In genomic region chr20:45850238-45850637, GRCh38 we compare ENCODE assay signal across 18 cellular contexts. TPM values are rescaled to one million over a fixed set of nuclear protein-coding genes. Genes with fewer than 3 reads are reported as not detected.
DNase-seq lines count a peak whose midpoint lies in the region; ATAC-seq, FAIRE-seq and TF ChIP-seq lines count a peak whose summit lies in the region.
"Had no signal": no experiment of that assay in that cellular context is flagged by ENCODE, and none has a peak within 500 bp of the region (broad histone marks: within the 10 kb centered on the region; RNA-seq: fewer than 3 reads in every experiment).

No MANE protein-coding gene starts in this region.

- H3K9ac ChIP-seq in K562 (ENCODE audit: insufficient read depth in 1 of 2, low read depth in 2 of 2, low read length in 2 of 2) = no peak overlapping the region

- no peaks in the 10 kb centered on the region for H3K27me3 Mint-ChIP-seq in activated T-cell treated with anti-CD3 and anti-CD28 coated beads, Interleukin-2, amount 50 U/mL, for 24 hours
- H3K27me3 Mint-ChIP-seq in activated T-cell treated with anti-CD3 and anti-CD28 coated beads, Interleukin-2, amount 50 U/mL, for 72 hours (ENCODE audit: low read depth) = no peaks in the 10 kb centered on the region
- H3K27me3 Mint-ChIP-seq in T-helper 17 cell = no peaks in the 10 kb centered on the region
- H3K27me3 Mint-ChIP-seq: CD4-positive, alpha-beta T cell had no signal

- no peak for TF ChIP-seq POLR2A in K562 (conservative IDR thresholded peaks at IDR 0.05)

- peaks cover 21% of the 10 kb centered on the region; the same call in 2 of the 3 replicates for H3K36me3 ChIP-seq in K562 (ENCODE audit: control insufficient read depth, insufficient read depth, low read length)

- in situ Hi-C loops in K562 (cut with MboI) = no loop called here

- BruUV-seq in K562 (replicated peaks; lab: Mats Ljungman, UMichigan) = no TSS peak

- no peak overlapping the region for H3K4me2 ChIP-seq in K562 (ENCODE audit: insufficient read depth, low read length)
- H3K4me2 ChIP-seq: A549 had no signal

- DNase-seq in activated T-cell treated with anti-CD3 and anti-CD28 coated beads, Interleukin-2, amount 50 U/mL, for 24 hours = no peak
- DNase-seq in activated T-cell treated with anti-CD3 and anti-CD28 coated beads, Interleukin-2, amount 50 U/mL, for 72 hours = no peak
- no peak for DNase-seq in T-helper 17 cell
- no peak for DNase-seq in K562 (ENCODE audit: extremely low read depth in 1 of 4, low spot score in 3 of 4)
- DNase-seq in MV-4-11 (lab: John Stamatoyannopoulos, UW) = no peak
- DNase-seq in DMS153 treated with DMSO at 0.1 percent for 48 hours (lab: John Stamatoyannopoulos, UW; ENCODE audit: unreplicated experiment) = no peak
- DNase-seq: AML-193; Caco-2; CD4-positive, alpha-beta T cell; DMS79; GDM1; GOT3 had no signal

- POLR2A ChIA-PET in K562 (lab: Yijun Ruan, JAX) = interaction anchor here (0.7 kb wide), 1 partner anchor 132 kb away, joined by 3 read pairs; no protein-coding TSS in a partner anchor

- peaks cover 77% of the 10 kb centered on the region for H3K36me3 Mint-ChIP-seq in activated T-cell treated with anti-CD3 and anti-CD28 coated beads, Interleukin-2, amount 50 U/mL, for 24 hours (ENCODE audit: low read depth)
- H3K36me3 Mint-ChIP-seq in activated T-cell treated with anti-CD3 and anti-CD28 coated beads, Interleukin-2, amount 50 U/mL, for 72 hours (ENCODE audit: insufficient read depth in 2 of 2) = peaks cover 3 to 6% of the 10 kb centered on the region in 2 donors
- H3K36me3 Mint-ChIP-seq in T-helper 17 cell (ENCODE audit: low read depth) = no peaks in the 10 kb centered on the region

- no peak for TF ChIP-seq CTCF in K562 (IDR thresholded peaks at IDR 0.05 in 2 of 3, conservative IDR thresholded peaks at IDR 0.05 in 1 of 3; ENCODE audit: insufficient read depth in 2 of 3, low read depth in 1 of 3, low read length in 3 of 3)

- no peaks in the 10 kb centered on the region for H3K27me3 ChIP-seq in K562 (ENCODE audit: control insufficient read depth in 2 of 2, insufficient read depth in 2 of 2, low read length in 2 of 2)

- H3K9me3 Mint-ChIP-seq in activated T-cell treated with anti-CD3 and anti-CD28 coated beads, Interleukin-2, amount 50 U/mL, for 24 hours = no peaks in the 10 kb centered on the region
- H3K9me3 Mint-ChIP-seq in activated T-cell treated with anti-CD3 and anti-CD28 coated beads, Interleukin-2, amount 50 U/mL, for 72 hours = no peaks in the 10 kb centered on the region
- H3K9me3 Mint-ChIP-seq: CD4-positive, alpha-beta T cell had no signal

- no peaks in the 10 kb centered on the region for H3K79me2 ChIP-seq in K562 (ENCODE audit: control insufficient read depth, insufficient read depth, low read length)

- peak overlapping the region; percentile 23 for H3K27ac Mint-ChIP-seq in activated T-cell treated with anti-CD3 and anti-CD28 coated beads, Interleukin-2, amount 50 U/mL, for 24 hours
- no peak overlapping the region for H3K27ac Mint-ChIP-seq in activated T-cell treated with anti-CD3 and anti-CD28 coated beads, Interleukin-2, amount 50 U/mL, for 72 hours
- H3K27ac Mint-ChIP-seq in T-helper 17 cell = peak overlapping the region; percentile 69
- H3K27ac Mint-ChIP-seq: CD4-positive, alpha-beta T cell had no signal

- H3K4me1 Mint-ChIP-seq in activated T-cell treated with anti-CD3 and anti-CD28 coated beads, Interleukin-2, amount 50 U/mL, for 24 hours (ENCODE audit: low read depth) = peaks cover 19% of the 10 kb centered on the region
- peaks cover 9% of the 10 kb centered on the region for H3K4me1 Mint-ChIP-seq in activated T-cell treated with anti-CD3 and anti-CD28 coated beads, Interleukin-2, amount 50 U/mL, for 72 hours (ENCODE audit: low read depth)
- H3K4me1 Mint-ChIP-seq in T-helper 17 cell = peaks cover 8% of the 10 kb centered on the region

- no peak overlapping the region for H3K4me3 ChIP-seq in K562
- H3K4me3 ChIP-seq: A549, HAP-1 had no signal

- peaks cover 3% of the 10 kb centered on the region for H3K9me1 ChIP-seq in K562 (ENCODE audit: control insufficient read depth, insufficient read depth, low read length)

- H4K20me1 ChIP-seq in K562 (replicated peaks; ENCODE audit: control insufficient read depth, insufficient read depth, low read length) = no peaks in the 10 kb centered on the region

- H3K9me3 ChIP-seq in T-helper 17 cell (ENCODE audit: control insufficient read depth, low read length, poor library complexity, severe bottlenecking) = no peaks in the 10 kb centered on the region
- peaks cover 5% of the 10 kb centered on the region for H3K9me3 ChIP-seq in K562 (replicated peaks; ENCODE audit: control insufficient read depth, insufficient read depth, low read depth, low read length)
- H3K9me3 ChIP-seq: A549, Caco-2, HAP-1 had no signal

- H3K27ac ChIP-seq in K562 (ENCODE audit: extremely low read depth, low read depth, low read length) = peak overlapping the region; percentile 63; the same call in 2 of the 3 replicates
- H3K27ac ChIP-seq: A549 had no signal

- intact Hi-C loops in K562 (cut with micrococcal nuclease) = no loop called here

- H2AFZ ChIP-seq in K562 (ENCODE audit: low read depth, low read length) = no peak overlapping the region

- FAIRE-seq in K562 (lab: Jason Lieb, UNC) = no peak
- FAIRE-seq: A549, D721Med, GM12892, GM18507 had no signal

- no peak for ATAC-seq in activated T-cell treated with anti-CD3 and anti-CD28 coated beads, Interleukin-2, amount 50 U/mL, for 72 hours (replicated peaks in 1 of 2)
- ATAC-seq in T-helper 17 cell (no peak), K562 (no peak)

- TF ChIP-seq RAD21 in K562 (CRISPR knock-in tag; conservative IDR thresholded peaks at IDR 0.05 in 1 of 2, IDR thresholded peaks at IDR 0.05 in 1 of 2) = no peak

- WGBS in K562 (ENCODE audit: insufficient coverage, low coverage, missing lambda C conversion rate) = 73% methylated on average over 2 of the region's 2 CpGs

- H3K4me1 ChIP-seq in K562 (replicated peaks in 1 of 2; ENCODE audit: control insufficient read depth in 2 of 2, insufficient read depth in 2 of 2, low read length in 2 of 2) = peaks cover 12 to 14% of the 10 kb centered on the region in 2 experiments; a peak in 4 of 5 replicates
- H3K4me1 ChIP-seq: A549, Caco-2, HAP-1 had no signal

- CTCF ChIA-PET in K562 (lab: Yijun Ruan, JAX; ENCODE audit: low intra/inter-chr PET ratio) = no interaction called here

- no peak overlapping the region for H3K4me3 Mint-ChIP-seq in activated T-cell treated with anti-CD3 and anti-CD28 coated beads, Interleukin-2, amount 50 U/mL, for 24 hours
- no peak overlapping the region for H3K4me3 Mint-ChIP-seq in activated T-cell treated with anti-CD3 and anti-CD28 coated beads, Interleukin-2, amount 50 U/mL, for 72 hours
- H3K4me3 Mint-ChIP-seq in T-helper 17 cell = no peak overlapping the region
- H3K4me3 Mint-ChIP-seq: CD4-positive, alpha-beta T cell had no signal

- TF ChIP-seq EP300 in K562 (IDR thresholded peaks at IDR 0.05; ENCODE audit: low read length) = no peak

RNA-seq across cellular contexts. Expression of gene ACOT8, which starts 7.0 kb away (rescaled TPM):
- total RNA-seq in activated T-cell treated with anti-CD3 and anti-CD28 coated beads, Interleukin-2, amount 50 U/mL, for 72 hours = 10 to 100 TPM; 27.9 to 34.3 TPM
- total RNA-seq in T-helper 17 cell (10 to 100 TPM; 18.8 to 22.3 TPM), K562 (2014; rRNA removed) (36.7 and 49.8 TPM in 2 replicates), K562 (2014; rRNA removed; fragmentation: Illumina TruSeq; extraction: Trizol) (11.9 and 13.0 TPM in 2 replicates), K562 (2015; rRNA removed; fragmentation: Illumina TruSeq; extraction: Trizol) (18.3 and 20.3 TPM in 2 replicates), K562 (2021) (24.5 and 28.5 TPM in 2 replicates)
- 26.4 and 48.0 TPM in 2 replicates for total RNA-seq in K562 (2011; cell fraction: chromatin; rRNA removed; ENCODE audit: low replicate concordance)
- 49.1 and 51.5 TPM in 2 replicates for total RNA-seq in K562 (2011; cell fraction: nucleolus; rRNA removed)
- total RNA-seq in K562 (2011; cell fraction: nucleoplasm; rRNA removed) = 48.7 and 49.7 TPM in 2 replicates
- polyA plus RNA-seq in K562 (2011; rRNA removed) (34.9 and 48.0 TPM in 2 replicates), K562 (2014; fragmentation: Illumina TruSeq; extraction: Trizol) (20.7 and 25.8 TPM in 2 replicates), K562 (2014; fragmentation: Nextera tagmentation; extraction: Ambion mirVana) (10 to 100 TPM in 1 of 2 experiments, 1 to 10 TPM in 1; 8.2 to 14.9 TPM), K562 (2014; rRNA removed) (46.7 and 49.5 TPM in 2 replicates)
- polyA plus RNA-seq in K562 (2011; cell fraction: cytosol; rRNA removed) = 75.9 and 83.3 TPM in 2 replicates
- 61.2 and 65.3 TPM in 2 replicates for polyA plus RNA-seq in K562 (2011; cell fraction: nucleus; rRNA removed)
- 25.1 and 57.1 TPM in 2 replicates for polyA plus RNA-seq in K562 (2012)
- 16.0 and 16.3 TPM in 2 replicates for polyA minus RNA-seq in K562 (2011; rRNA and poly(A)+ RNA removed)
- polyA minus RNA-seq in K562 (2011; cell fraction: cytosol; rRNA and poly(A)+ RNA removed) = 17.0 and 19.4 TPM in 2 replicates
- polyA minus RNA-seq in K562 (2011; cell fraction: nucleus; rRNA and poly(A)+ RNA removed) = 22.6 and 28.4 TPM in 2 replicates

RNA-seq across cellular contexts. Expression of gene ZSWIM3, which starts 7.2 kb away (rescaled TPM):
- total RNA-seq in activated T-cell treated with anti-CD3 and anti-CD28 coated beads, Interleukin-2, amount 50 U/mL, for 72 hours = 1 to 10 TPM; 6.5 to 6.7 TPM
- total RNA-seq in T-helper 17 cell (1 to 10 TPM in 1 of 2 donors, under 1 TPM in 1; 0.89 to 1.2 TPM), K562 (2014; rRNA removed) (2.4 and 2.7 TPM in 2 replicates), K562 (2014; rRNA removed; fragmentation: Illumina TruSeq; extraction: Trizol) (2.6 and 2.8 TPM in 2 replicates), K562 (2015; rRNA removed; fragmentation: Illumina TruSeq; extraction: Trizol) (3.6 and 4.0 TPM in 2 replicates), K562 (2021) (2.5 and 2.9 TPM in 2 replicates)
- 3.7 and 6.4 TPM in 2 replicates for total RNA-seq in K562 (2011; cell fraction: chromatin; rRNA removed; ENCODE audit: low replicate concordance)
- total RNA-seq in K562 (2011; cell fraction: nucleolus; rRNA removed) = 4.2 and 5.5 TPM in 2 replicates
- 3.1 and 3.6 TPM in 2 replicates for total RNA-seq in K562 (2011; cell fraction: nucleoplasm; rRNA removed)
- polyA plus RNA-seq in K562 (2011; rRNA removed) (4.3 and 5.4 TPM in 2 replicates), K562 (2014; fragmentation: Illumina TruSeq; extraction: Trizol) (2.6 and 3.0 TPM in 2 replicates), K562 (2014; fragmentation: Nextera tagmentation; extraction: Ambion mirVana) (1 to 10 TPM; 1.7 to 1.8 TPM), K562 (2014; rRNA removed) (1.8 and 3.7 TPM in 2 replicates)
- 4.5 and 4.6 TPM in 2 replicates for polyA plus RNA-seq in K562 (2011; cell fraction: cytosol; rRNA removed)
- polyA plus RNA-seq in K562 (2011; cell fraction: nucleus; rRNA removed) = 3.4 and 3.6 TPM in 2 replicates
- polyA plus RNA-seq in K562 (2012) = 2.2 and 3.5 TPM in 2 replicates
- polyA minus RNA-seq in K562 (2011; rRNA and poly(A)+ RNA removed) = 7.4 and 7.9 TPM in 2 replicates
- polyA minus RNA-seq in K562 (2011; cell fraction: cytosol; rRNA and poly(A)+ RNA removed) = 3.4 and 4.7 TPM in 2 replicates
- 0.81 and 3.1 TPM in 2 replicates for polyA minus RNA-seq in K562 (2011; cell fraction: nucleus; rRNA and poly(A)+ RNA removed)

RNA-seq across cellular contexts. Expression of gene SNX21, which starts 16.6 kb away (rescaled TPM):
- total RNA-seq in activated T-cell treated with anti-CD3 and anti-CD28 coated beads, Interleukin-2, amount 50 U/mL, for 72 hours = 1 to 10 TPM; 1.8 to 2.4 TPM
- 1 to 10 TPM; 1.9 to 3.1 TPM for total RNA-seq in T-helper 17 cell
- total RNA-seq in K562 (2011; cell fraction: chromatin; rRNA removed; ENCODE audit: low replicate concordance) = 1.0 and 1.1 TPM in 2 replicates
- 0.92 and 1.0 TPM in 2 replicates for total RNA-seq in K562 (2011; cell fraction: nucleolus; rRNA removed)
- 0.61 and 0.95 TPM in 2 replicates for total RNA-seq in K562 (2011; cell fraction: nucleoplasm; rRNA removed)
- 0.65 and 0.91 TPM in 2 replicates for total RNA-seq in K562 (2014; rRNA removed)
- total RNA-seq in K562 (2014; rRNA removed; fragmentation: Illumina TruSeq; extraction: Trizol) = 0.18 and 0.19 TPM in 2 replicates
- total RNA-seq in K562 (2015; rRNA removed; fragmentation: Illumina TruSeq; extraction: Trizol) = 0.57 and 0.69 TPM in 2 replicates
- total RNA-seq in K562 (2021) = 0.65 and 1.2 TPM in 2 replicates
- polyA plus RNA-seq in K562 (2011; rRNA removed) = 0.18 TPM in 2 replicates
- 0.49 and 1.7 TPM in 2 replicates for polyA plus RNA-seq in K562 (2011; cell fraction: cytosol; rRNA removed)
- 0.58 TPM in 2 replicates for polyA plus RNA-seq in K562 (2011; cell fraction: nucleus; rRNA removed)
- 0.83 and 2.7 TPM in 2 replicates for polyA plus RNA-seq in K562 (2012)
- polyA plus RNA-seq in K562 (2014; fragmentation: Illumina TruSeq; extraction: Trizol) = 0.22 and 0.26 TPM in 2 replicates
- under 1 TPM; 0.10 to 0.42 TPM for polyA plus RNA-seq in K562 (2014; fragmentation: Nextera tagmentation; extraction: Ambion mirVana)
- polyA plus RNA-seq in K562 (2014; rRNA removed) = 0.58 and 1.2 TPM in 2 replicates
- 0.06 and 0.07 TPM in 2 replicates for polyA minus RNA-seq in K562 (2011; rRNA and poly(A)+ RNA removed)
- 0.91 TPM in 1 of 2 replicates, not detected in the other for polyA minus RNA-seq in K562 (2011; cell fraction: cytosol; rRNA and poly(A)+ RNA removed)
- polyA minus RNA-seq in K562 (2011; cell fraction: nucleus; rRNA and poly(A)+ RNA removed) = 0.56 and 0.67 TPM in 2 replicates

RNA-seq across cellular contexts. Expression of gene TNNC2, which starts 23.1 kb away (rescaled TPM):
- under 1 TPM in 1 of 2 donors, not detected in 1; 0.49 TPM for total RNA-seq in activated T-cell treated with anti-CD3 and anti-CD28 coated beads, Interleukin-2, amount 50 U/mL, for 72 hours
- total RNA-seq in T-helper 17 cell (1 to 10 TPM in 1 of 2 donors, under 1 TPM in 1; 0.99 to 5.5 TPM), K562 (2014; rRNA removed) (not detected in 2 replicates), K562 (2014; rRNA removed; fragmentation: Illumina TruSeq; extraction: Trizol) (not detected in 2 replicates), K562 (2015; rRNA removed; fragmentation: Illumina TruSeq; extraction: Trizol) (not detected in 2 replicates), K562 (2021) (not detected in 2 replicates)
- not detected in 2 replicates for total RNA-seq in K562 (2011; cell fraction: chromatin; rRNA removed; ENCODE audit: low replicate concordance)
- not detected in 2 replicates for total RNA-seq in K562 (2011; cell fraction: nucleolus; rRNA removed)
- total RNA-seq in K562 (2011; cell fraction: nucleoplasm; rRNA removed) = not detected in 2 replicates
- polyA plus RNA-seq in K562 (2011; rRNA removed) (not detected in 2 replicates), K562 (2014; fragmentation: Illumina TruSeq; extraction: Trizol) (not detected in 2 replicates), K562 (2014; fragmentation: Nextera tagmentation; extraction: Ambion mirVana) (not detected), K562 (2014; rRNA removed) (not detected in 2 replicates)
- not detected in 2 replicates for polyA plus RNA-seq in K562 (2011; cell fraction: cytosol; rRNA removed)
- polyA plus RNA-seq in K562 (2011; cell fraction: nucleus; rRNA removed) = 0.21 TPM in 1 of 2 replicates, not detected in the other
- 0.12 TPM in 1 of 2 replicates, not detected in the other for polyA plus RNA-seq in K562 (2012)
- not detected in 2 replicates for polyA minus RNA-seq in K562 (2011; rRNA and poly(A)+ RNA removed)
- polyA minus RNA-seq in K562 (2011; cell fraction: cytosol; rRNA and poly(A)+ RNA removed) = not detected in 2 replicates
- not detected in 2 replicates for polyA minus RNA-seq in K562 (2011; cell fraction: nucleus; rRNA and poly(A)+ RNA removed)
- total RNA-seq: Caco-2, Daoy had no signal

RNA-seq across cellular contexts. Expression of gene ZSWIM1, which starts 30.8 kb away (rescaled TPM):
- total RNA-seq in activated T-cell treated with anti-CD3 and anti-CD28 coated beads, Interleukin-2, amount 50 U/mL, for 72 hours = 10 to 100 TPM; 11.4 to 13.9 TPM
- total RNA-seq in T-helper 17 cell (10 to 100 TPM in 1 of 2 donors, 1 to 10 TPM in 1; 8.0 to 10.2 TPM), K562 (2014; rRNA removed) (11.6 and 14.1 TPM in 2 replicates), K562 (2014; rRNA removed; fragmentation: Illumina TruSeq; extraction: Trizol) (9.0 and 9.5 TPM in 2 replicates), K562 (2015; rRNA removed; fragmentation: Illumina TruSeq; extraction: Trizol) (11.2 and 11.7 TPM in 2 replicates), K562 (2021) (13.8 and 15.6 TPM in 2 replicates)
- 14.3 and 28.8 TPM in 2 replicates for total RNA-seq in K562 (2011; cell fraction: chromatin; rRNA removed; ENCODE audit: low replicate concordance)
- 16.2 and 16.7 TPM in 2 replicates for total RNA-seq in K562 (2011; cell fraction: nucleolus; rRNA removed)
- total RNA-seq in K562 (2011; cell fraction: nucleoplasm; rRNA removed) = 19.3 and 20.7 TPM in 2 replicates
- polyA plus RNA-seq in K562 (2011; rRNA removed) (7.4 and 12.1 TPM in 2 replicates), K562 (2014; fragmentation: Illumina TruSeq; extraction: Trizol) (13.7 and 14.7 TPM in 2 replicates), K562 (2014; fragmentation: Nextera tagmentation; extraction: Ambion mirVana) (1 to 10 TPM; 2.5 to 3.1 TPM), K562 (2014; rRNA removed) (7.0 and 7.3 TPM in 2 replicates)
- 14.1 and 15.5 TPM in 2 replicates for polyA plus RNA-seq in K562 (2011; cell fraction: cytosol; rRNA removed)
- 21.0 and 32.5 TPM in 2 replicates for polyA plus RNA-seq in K562 (2011; cell fraction: nucleus; rRNA removed)
- 10.9 and 13.6 TPM in 2 replicates for polyA plus RNA-seq in K562 (2012)
- polyA minus RNA-seq in K562 (2011; rRNA and poly(A)+ RNA removed) = 18.4 and 23.1 TPM in 2 replicates
- polyA minus RNA-seq in K562 (2011; cell fraction: cytosol; rRNA and poly(A)+ RNA removed) = 16.7 and 17.3 TPM in 2 replicates
- polyA minus RNA-seq in K562 (2011; cell fraction: nucleus; rRNA and poly(A)+ RNA removed) = 7.1 and 12.0 TPM in 2 replicates
